ENCODE assay signal across 8 cellular contexts in genomic region chr16:90023078-90023447, GRCh38. TPM values are rescaled to one million over a fixed set of nuclear protein-coding genes. Genes with fewer than 3 reads are reported as not detected.
DNase-seq lines count a peak whose midpoint lies in the region; ATAC-seq, FAIRE-seq and TF ChIP-seq lines count a peak whose summit lies in the region.

No MANE protein-coding gene starts in this region.

- H3K27me3 Mint-ChIP-seq in activated naive CD4-positive, alpha-beta T cell treated with anti-CD3 and anti-CD28 coated beads for 36 hours (ENCODE audit: low read depth), result peaks cover 3% of the 10 kb centered on the region

- CTCF ChIA-PET in activated naive CD4-positive, alpha-beta T cell treated with anti-CD3 and anti-CD28 coated beads for 36 hours (lab: Charles Lee), result no interaction called here

- H3K36me3 Mint-ChIP-seq in activated naive CD4-positive, alpha-beta T cell treated with anti-CD3 and anti-CD28 coated beads for 36 hours (ENCODE audit: low read depth), result peaks cover 2% of the 10 kb centered on the region

- peak overlapping the region; percentile 72 for H3K4me3 Mint-ChIP-seq in activated naive CD4-positive, alpha-beta T cell treated with anti-CD3 and anti-CD28 coated beads for 36 hours

- DNase-seq in activated naive CD4-positive, alpha-beta T cell treated with anti-CD3 and anti-CD28 coated beads for 36 hours, result no peak
- DNase-seq in activated naive CD4-positive, alpha-beta T cell treated with anti-CD3 and anti-CD28 coated beads, Interleukin-2, amount 50 U/mL, for 16 hours, result no peak
- DNase-seq in bronchial epithelial cell (ENCODE audit: low read depth) (no peak), lung (ENCODE audit: low spot score) (no peak), vagina (ENCODE audit: extremely low spot score in 2 of 2) (no peak), ureter (ENCODE audit: low spot score) (no peak)

- whole genome bisulfite sequencing in lung, 2 donors, result 41 to 55% methylated on average over 7 of the region's 7 CpGs

- no peak for FAIRE-seq in bronchial epithelial cell (lab: Jason Lieb, UNC)

- H3K27me3 ChIP-seq in bronchial epithelial cell (ENCODE audit: control insufficient read depth, insufficient read depth, low read length), result no peaks in the 10 kb centered on the region
- H3K27me3 ChIP-seq in lung (ENCODE audit: control insufficient read depth, insufficient read depth), result no peaks in the 10 kb centered on the region
- no peaks in the 10 kb centered on the region for H3K27me3 ChIP-seq in vagina

- intact Hi-C loops in activated naive CD4-positive, alpha-beta T cell treated with anti-CD3 and anti-CD28 coated beads for 36 hours (cut with micrococcal nuclease), result loop anchor here (5.0 kb wide), 1 partner anchor 151 kb away; the partner anchor contains the start of gene TCF25
- intact Hi-C loops in vagina (cut with DNase I), result no loop called here

- H3K4me1 Mint-ChIP-seq in activated naive CD4-positive, alpha-beta T cell treated with anti-CD3 and anti-CD28 coated beads for 36 hours (ENCODE audit: low read depth), result peaks cover 20% of the 10 kb centered on the region

- ATAC-seq in lung (ENCODE audit: insufficient read depth, low FRiP score) (no peak), HG02571 (IDR thresholded peaks at IDR 0.05; ENCODE audit: unreplicated experiment) (no peak), GM18870 (IDR thresholded peaks at IDR 0.05; ENCODE audit: unreplicated experiment) (no peak)

- H3K27ac ChIP-seq in lung (ENCODE audit: low read depth in 1 of 2, low read length in 1 of 2) (peak overlapping the region; percentile 43 to 68), vagina (peak overlapping the region; percentile 63)

- H3K4me3 ChIP-seq in bronchial epithelial cell (ENCODE audit: low read depth, low read length), result peak overlapping the region; percentile 49
- H3K4me3 ChIP-seq in lung, result peak overlapping the region; percentile 68
- peak overlapping the region; percentile 59 to 88 for H3K4me3 ChIP-seq in vagina

- peaks cover 2% of the 10 kb centered on the region for H3K9me3 Mint-ChIP-seq in activated naive CD4-positive, alpha-beta T cell treated with anti-CD3 and anti-CD28 coated beads for 36 hours

- H3K36me3 ChIP-seq in bronchial epithelial cell (ENCODE audit: control insufficient read depth, insufficient read depth, low read length) (no peaks in the 10 kb centered on the region), lung (ENCODE audit: control insufficient read depth in 2 of 2, insufficient read depth in 2 of 2, low read length in 2 of 2) (peaks cover 0 to 2% of the 10 kb centered on the region in 2 donors), vagina (no peaks in the 10 kb centered on the region)

- H3K9me3 ChIP-seq in lung (ENCODE audit: control insufficient read depth in 2 of 2, insufficient read depth in 1 of 2, low read length in 1 of 2) (no peaks in the 10 kb centered on the region), vagina (no peaks in the 10 kb centered on the region)

- TF ChIP-seq CTCF in bronchial epithelial cell (IDR thresholded peaks at IDR 0.05; ENCODE audit: insufficient read depth, low read length, severe bottlenecking) (no peak), lung (IDR thresholded peaks at IDR 0.05; ENCODE audit: control extremely low read depth, extremely low read depth) (no peak), vagina (IDR thresholded peaks at IDR 0.05) (no peak)

- H3K4me1 ChIP-seq in lung (ENCODE audit: control insufficient read depth in 2 of 2, insufficient read depth in 2 of 2, low read length in 2 of 2) (peaks cover 4 to 10% of the 10 kb centered on the region in 2 donors), vagina (peaks cover 39% of the 10 kb centered on the region)

- H3K27ac Mint-ChIP-seq in activated naive CD4-positive, alpha-beta T cell treated with anti-CD3 and anti-CD28 coated beads for 36 hours, result no peak overlapping the region

- TF ChIP-seq POLR2A in vagina (IDR thresholded peaks at IDR 0.05), result no peak

RNA-seq across cellular contexts. Expression of gene DBNDD1, which starts 3.8 kb away (rescaled TPM):
- under 1 TPM; 0.60 to 0.67 TPM for total RNA-seq in activated naive CD4-positive, alpha-beta T cell treated with anti-CD3 and anti-CD28 coated beads for 36 hours
- total RNA-seq in bronchial epithelial cell (1.3 and 5.6 TPM in 2 replicates), lung (1 to 10 TPM; 2.5 to 5.5 TPM), vagina (8.1 TPM), ureter (3.0 TPM)
- 1 to 10 TPM; 3.6 to 5.8 TPM for polyA plus RNA-seq in lung

RNA-seq across cellular contexts. Expression of gene PRDM7, which starts 54.1 kb away (rescaled TPM):
- total RNA-seq in activated naive CD4-positive, alpha-beta T cell treated with anti-CD3 and anti-CD28 coated beads for 36 hours, result not detected
- total RNA-seq in bronchial epithelial cell (not detected in 2 replicates), lung (not detected), vagina (not detected), ureter (not detected)
- not detected for polyA plus RNA-seq in lung
